ENCODE assay signal across 18 cellular contexts in the genomic region with DNA sequence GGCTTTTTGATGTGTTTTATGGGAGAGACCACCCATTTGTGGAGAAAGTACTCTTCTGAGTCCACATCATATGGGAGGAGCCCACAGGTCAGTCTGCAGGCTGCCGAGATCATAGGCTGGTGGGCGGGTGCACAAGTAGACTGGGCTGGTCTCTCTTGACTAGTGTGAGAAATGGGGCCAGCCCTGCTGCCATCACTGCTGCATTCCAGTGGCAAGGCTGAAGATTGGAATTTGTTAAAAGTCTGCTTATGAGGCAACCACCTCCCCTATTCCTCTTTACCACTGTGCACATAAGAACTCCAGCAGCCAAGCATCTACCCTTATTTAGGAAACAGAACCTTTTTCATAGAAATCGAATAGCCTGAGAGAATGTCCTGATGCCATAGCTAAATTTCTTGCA.
DNase-seq lines count a peak whose midpoint lies in the region; ATAC-seq, FAIRE-seq and TF ChIP-seq lines count a peak whose summit lies in the region.
"Had no signal": no experiment of that assay in that cellular context is flagged by ENCODE, and none has a peak within 500 bp of the region (broad histone marks: within the 10 kb centered on the region; RNA-seq: fewer than 3 reads in every experiment).

No MANE protein-coding gene starts in this region.

- no peak overlapping the region for H3K27ac ChIP-seq in pancreas
- H3K27ac ChIP-seq: BLaER1 treated with 17β-estradiol and CSF1 and Interleukin-3, amounts not matched to agents 10 nM and 100 nM; SJCRH30 had no signal

- no peaks in the 10 kb centered on the region for H3K4me1 ChIP-seq in pancreas
- H3K4me1 ChIP-seq: BLaER1 treated with 17β-estradiol and CSF1 and Interleukin-3, amounts not matched to agents 10 nM and 100 nM; SJCRH30 had no signal

- intact Hi-C loops in pancreas (cut with DNase I) = no loop called here

- WGBS in pancreas, 2 donors = 97% methylated on average over 3 of the region's 3 CpGs

- no peak for FAIRE-seq in pancreas (lab: Jason Lieb, UNC)
- FAIRE-seq: GM12892 had no signal

- H3K4me3 ChIP-seq in fibroblast of the aortic adventitia (ENCODE audit: low read depth, low read length) (no peak overlapping the region), pancreas (no peak overlapping the region)
- H3K4me3 ChIP-seq: BLaER1 treated with 17β-estradiol and CSF1 and Interleukin-3, amounts not matched to agents 10 nM and 100 nM; SJCRH30 had no signal

- DNase-seq in GM03348 (ENCODE audit: low spot score) (peak; percentile 9), amniotic epithelial cell (ENCODE audit: low read depth) (peak; percentile 38), fibroblast of the aortic adventitia (ENCODE audit: low read depth) (peak; percentile 12), hippocampal formation (lab: John Stamatoyannopoulos, UW) (no peak), pancreas (no peak), NCI-H1105 treated with DMSO at 0.1 percent for 48 hours (lab: John Stamatoyannopoulos, UW) (no peak)
- DNase-seq in activated effector memory CD4-positive, alpha-beta T cell treated with Interleukin-2 at 50 U/mL for 16 hours = no peak
- DNase-seq: CD8-positive, alpha-beta memory T cell; DMS79 treated with DMSO at 0.1 percent for 48 hours; GDM1; H7; NCI-H187; NCI-H446 treated with DMSO at 0.1 percent for 48 hours; NCI-H748 treated with DMSO at 0.1 percent for 48 hours; PC-3; SJCRH30 had no signal

- peaks cover 0 to 17% (median 0%) of the 10 kb centered on the region in 3 donors for H3K36me3 ChIP-seq in pancreas

- no peaks in the 10 kb centered on the region for H3K9me3 ChIP-seq in pancreas
- H3K9me3 ChIP-seq: SJCRH30 had no signal

- no peaks in the 10 kb centered on the region for H3K27me3 ChIP-seq in pancreas
- H3K27me3 ChIP-seq: BLaER1 treated with 17β-estradiol and CSF1 and Interleukin-3, amounts not matched to agents 10 nM and 100 nM; SJCRH30 had no signal

- ATAC-seq in pancreas = no peak
- ATAC-seq: PC-3 had no signal

- TF ChIP-seq CTCF in fibroblast of the aortic adventitia (IDR thresholded peaks at IDR 0.05; ENCODE audit: insufficient read depth, low read length) (no peak), pancreas (IDR thresholded peaks at IDR 0.05) (no peak)

Comparison
In these comparisons a context has a peak if more than half of its experiments do, and no peak if none do; other contexts are left out.
1. DNase-seq: peak in GM03348 (single experiment), amniotic epithelial cell (single experiment) and fibroblast of the aortic adventitia (single experiment); none in hippocampal formation (0 of 2), activated effector memory CD4-positive, alpha-beta T cell treated with Interleukin-2 at 50 U/mL for 16 hours (single experiment), pancreas (0 of 6) and NCI-H1105 treated with DMSO at 0.1 percent for 48 hours (single experiment).